8 cellular contexts compared by ENCODE assay signal in genomic region chr17:21513012-21513570, GRCh38.
DNase-seq lines count a peak whose midpoint lies in the region; ATAC-seq and TF ChIP-seq lines count a peak whose summit lies in the region.

No MANE protein-coding gene starts in this region.

- no peaks in the 10 kb centered on the region for H3K9me3 Mint-ChIP-seq in nephron progenitor cell
- H3K9me3 Mint-ChIP-seq in stimulated activated naive B cell treated with anti-CD40 and anti-IgM and Interleukin-4, amounts not matched to agents 10 μg/mL and 1 μg/mL and 100 μg/mL, for 72 hours, result no peaks in the 10 kb centered on the region

- in situ Hi-C loops in G401 (cut with HindIII; ENCODE audit: low sequenced_read_pairs), result no loop called here

- peak; percentile 66 for TF ChIP-seq CTCF in fibroblast of mammary gland (conservative IDR thresholded peaks at IDR 0.05; ENCODE audit: control insufficient read depth, insufficient read depth, low read depth, low read length)
- peak; percentile 79 for TF ChIP-seq CTCF in nephron progenitor cell (IDR thresholded peaks at IDR 0.05)

- no peak overlapping the region for H3K4me3 ChIP-seq in fibroblast of mammary gland (ENCODE audit: control insufficient read depth, low read depth, low read length)

- H3K27me3 Mint-ChIP-seq in nephron progenitor cell (ENCODE audit: low read depth, poor library complexity), result peaks cover 65% of the 10 kb centered on the region
- peaks cover 28 to 31% of the 10 kb centered on the region in 2 donors for H3K27me3 Mint-ChIP-seq in stimulated activated naive B cell treated with anti-CD40 and anti-IgM and Interleukin-4, amounts not matched to agents 10 μg/mL and 1 μg/mL and 100 μg/mL, for 72 hours

- H3K4me1 Mint-ChIP-seq in nephron progenitor cell, result peaks cover 23% of the 10 kb centered on the region
- H3K4me1 Mint-ChIP-seq in stimulated activated naive B cell treated with anti-CD40 and anti-IgM and Interleukin-4, amounts not matched to agents 10 μg/mL and 1 μg/mL and 100 μg/mL, for 72 hours, result peaks cover 17 to 29% of the 10 kb centered on the region in 2 donors

- DNase-seq in G401 (ENCODE audit: low spot score) (peak; percentile 78), HPDE6-E6E7 (ENCODE audit: extremely low spot score) (peak; percentile 71), RPMI7951 (ENCODE audit: low read depth) (peak; percentile 54), activated T-helper 1 cell treated with Interleukin-2 at 50 U/mL for 16 hours (ENCODE audit: low read depth) (peak; percentile 54), fibroblast of mammary gland (ENCODE audit: low read depth) (peak; percentile 70), nephron progenitor cell (peak; percentile 87)
- peak; percentile 57 for DNase-seq in stimulated activated naive B cell treated with anti-CD40 and anti-IgM and Interleukin-4, amounts not matched to agents 10 μg/mL and 1 μg/mL and 100 μg/mL, for 72 hours

- H3K27ac Mint-ChIP-seq in nephron progenitor cell, result no peak overlapping the region
- H3K27ac Mint-ChIP-seq in stimulated activated naive B cell treated with anti-CD40 and anti-IgM and Interleukin-4, amounts not matched to agents 10 μg/mL and 1 μg/mL and 100 μg/mL, for 72 hours, result peak overlapping the region; percentile 67

- ATAC-seq in stimulated activated naive B cell treated with anti-CD40 and anti-IgM and Interleukin-4, amounts not matched to agents 10 μg/mL and 1 μg/mL and 100 μg/mL, for 72 hours (replicated peaks), result peak; percentile 53 to 65
- ATAC-seq in HG03460 (IDR thresholded peaks at IDR 0.05; ENCODE audit: unreplicated experiment), result no peak

- no peaks in the 10 kb centered on the region for H3K36me3 Mint-ChIP-seq in nephron progenitor cell (ENCODE audit: low read depth)
- H3K36me3 Mint-ChIP-seq in stimulated activated naive B cell treated with anti-CD40 and anti-IgM and Interleukin-4, amounts not matched to agents 10 μg/mL and 1 μg/mL and 100 μg/mL, for 72 hours, result no peaks in the 10 kb centered on the region

- H3K4me3 Mint-ChIP-seq in nephron progenitor cell, result no peak overlapping the region
- peak overlapping the region; percentile 52 to 74 for H3K4me3 Mint-ChIP-seq in stimulated activated naive B cell treated with anti-CD40 and anti-IgM and Interleukin-4, amounts not matched to agents 10 μg/mL and 1 μg/mL and 100 μg/mL, for 72 hours
